Comparison of ENCODE assay signal across 8 cellular contexts in the genomic region with DNA sequence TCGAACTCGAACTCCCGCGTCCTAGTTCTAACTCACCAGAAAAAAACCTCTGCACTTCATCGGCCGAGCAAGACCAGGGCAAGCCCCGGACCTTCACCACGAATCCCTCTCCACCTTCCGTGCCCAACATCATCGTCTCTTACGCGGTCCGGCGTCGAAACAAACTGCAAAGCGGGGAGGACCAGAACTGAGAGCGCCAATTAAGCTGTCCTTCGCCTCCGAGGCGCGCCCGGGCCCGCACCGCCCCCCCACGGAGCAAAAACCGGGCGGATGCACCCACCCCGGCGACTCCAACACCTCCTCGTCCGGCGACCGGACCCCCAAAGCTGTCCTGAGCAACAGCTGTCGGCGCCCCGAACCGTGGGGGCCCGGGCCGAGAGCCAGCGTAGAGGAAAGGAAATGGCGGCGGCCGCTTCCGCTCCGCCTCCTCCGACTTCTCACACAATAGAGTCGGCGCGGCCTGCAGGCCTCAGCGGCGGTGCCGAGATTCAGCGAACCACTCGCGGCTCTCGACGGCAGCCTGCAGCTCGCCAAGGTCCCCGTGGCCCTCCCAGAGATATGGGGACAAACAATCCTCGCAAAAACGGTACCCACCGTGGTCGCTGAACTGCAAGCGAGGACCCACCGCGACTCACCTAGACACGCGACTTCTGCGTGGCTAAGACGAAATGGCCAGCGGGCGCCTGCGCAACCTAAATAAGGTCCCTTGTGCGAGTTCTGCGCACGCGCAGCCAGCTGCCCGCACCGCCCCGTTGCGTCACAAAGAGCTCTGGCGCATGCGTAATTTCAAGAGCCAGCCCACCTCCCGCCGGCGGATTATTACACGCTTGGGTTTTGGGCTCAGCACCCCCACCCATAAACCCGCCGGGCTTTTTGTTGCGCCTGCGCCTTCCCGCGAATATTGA. TPM values are rescaled to one million over a fixed set of nuclear protein-coding genes. Genes with fewer than 3 reads are reported as not detected.
DNase-seq lines count a peak whose midpoint lies in the region; ATAC-seq, FAIRE-seq and TF ChIP-seq lines count a peak whose summit lies in the region.

A gene with protein sequence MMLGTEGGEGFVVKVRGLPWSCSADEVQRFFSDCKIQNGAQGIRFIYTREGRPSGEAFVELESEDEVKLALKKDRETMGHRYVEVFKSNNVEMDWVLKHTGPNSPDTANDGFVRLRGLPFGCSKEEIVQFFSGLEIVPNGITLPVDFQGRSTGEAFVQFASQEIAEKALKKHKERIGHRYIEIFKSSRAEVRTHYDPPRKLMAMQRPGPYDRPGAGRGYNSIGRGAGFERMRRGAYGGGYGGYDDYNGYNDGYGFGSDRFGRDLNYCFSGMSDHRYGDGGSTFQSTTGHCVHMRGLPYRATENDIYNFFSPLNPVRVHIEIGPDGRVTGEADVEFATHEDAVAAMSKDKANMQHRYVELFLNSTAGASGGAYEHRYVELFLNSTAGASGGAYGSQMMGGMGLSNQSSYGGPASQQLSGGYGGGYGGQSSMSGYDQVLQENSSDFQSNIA (minus strand): TSS at position 671 of the 905 bp plus-strand sequence. CDS start 538 bp downstream, at position 133.

- no peak within 1 kb of the TSS for H2AFZ ChIP-seq in HepG2 (ENCODE audit: low read length)

- peaks cover 49% of the 10 kb centered on the region for H4K20me1 ChIP-seq in HepG2 (ENCODE audit: insufficient read depth, low read length)

- DNase-seq in C1 segment of cervical spinal cord (lab: John Stamatoyannopoulos, UW) (peak; percentile 85 to 99 (median 97)), NCI-H748 treated with DMSO at 0.1 percent for 48 hours (lab: John Stamatoyannopoulos, UW) (peak; percentile 98), dermis blood vessel endothelial cell (peak; percentile 99), HepG2 (ENCODE audit: low spot score) (peak; percentile 97)
- DNase-seq in activated CD4-positive, alpha-beta T cell treated with anti-CD3 and anti-CD28 coated beads, Interleukin-2, amount 50 U/mL, for 24 hours (ENCODE audit: low read depth in 1 of 2, low spot score in 1 of 2): peak; percentile 95 to 99
- peak; percentile 96 for DNase-seq in stimulated activated CD4-positive, alpha-beta T cell treated with anti-CD3 and anti-CD28 coated beads, Interleukin-4, amount 100 ng/mL, for 1 hour

- H3K4me2 ChIP-seq in HepG2 (ENCODE audit: low read depth, low read length): peak within 1 kb of the TSS; percentile 99

- FAIRE-seq in HepG2 (lab: Jason Lieb, UNC): peak; percentile 84

- ATAC-seq in GM19372 (IDR thresholded peaks at IDR 0.05; ENCODE audit: low read depth, unreplicated experiment): peak; percentile 72
- peak; percentile 42 for ATAC-seq in HG03558 (IDR thresholded peaks at IDR 0.05; ENCODE audit: extremely low read depth, unreplicated experiment)
- ATAC-seq in HepG2: peak; percentile 62

- WGBS in HepG2 (ENCODE audit: low lambda C conversion rate): 0% methylated on average over 14 of the region's 93 CpGs

- intact Hi-C loops in HepG2 (cut with micrococcal nuclease; ENCODE audit: unreplicated experiment): loop anchor here (5.0 kb wide), 1 partner anchor 74 kb away; a partner anchor contains a TSS

- in situ Hi-C loops in HepG2 (cut with HindIII; ENCODE audit: extremely low pct_ligation_motif_present, low pct_unique_long_range_greater_than_20kb): no loop called here

- peak; percentile 46 for TF ChIP-seq RAD21 in HepG2 (CRISPR knock-in tag; IDR thresholded peaks at IDR 0.05)

- TF ChIP-seq CTCF in HepG2 (CRISPR knock-in tag; IDR thresholded peaks at IDR 0.05): peak; percentile 2

- POLR2A ChIA-PET in HepG2 (lab: Yijun Ruan, JAX): interaction anchor here (0.6 to 3.7 kb wide), 43 partner anchors 9 to 1621 kb away, joined by 3 to 102 read pairs (median 6); a partner anchor contains a TSS

- H3K27me3 ChIP-seq in HepG2 (ENCODE audit: control insufficient read depth in 1 of 2, insufficient read depth in 2 of 2, low read length in 2 of 2): no peaks in the 10 kb centered on the region; a peak in 1 of 5 replicates

- H3K4me3 ChIP-seq in HepG2 (replicated peaks in 1 of 3; ENCODE audit: insufficient read depth in 1 of 3, low read depth in 2 of 3, low read length in 3 of 3): peak within 1 kb of the TSS; percentile 96 to 99 (median 97)

- TF ChIP-seq POLR2A in HepG2 (IDR thresholded peaks at IDR 0.05; ENCODE audit: insufficient read depth in 1 of 2, low read depth in 2 of 2, low read length in 2 of 2): peak; percentile 100

- no peaks in the 10 kb centered on the region for H3K9me3 ChIP-seq in HepG2 (ENCODE audit: low read length)

- TF ChIP-seq EP300 in HepG2 (IDR thresholded peaks at IDR 0.05; ENCODE audit: low read depth in 2 of 2, low read length in 2 of 2): no peak
- TF ChIP-seq EP300 in HepG2 (CRISPR knock-in tag; IDR thresholded peaks at IDR 0.05; ENCODE audit: borderline replicate concordance): no peak

- H3K27ac ChIP-seq in HepG2 (ENCODE audit: extremely low read length, insufficient read depth, low read length): peak within 1 kb of the TSS; percentile 97

- peaks cover 6 to 29% of the 10 kb centered on the region in 2 experiments for H3K36me3 ChIP-seq in HepG2 (replicated peaks in 1 of 2; ENCODE audit: control insufficient read depth in 1 of 2, insufficient read depth in 2 of 2, low read length in 2 of 2)

- peaks cover 51% of the 10 kb centered on the region for H3K4me1 ChIP-seq in HepG2 (ENCODE audit: insufficient read depth, low read length)

- BruUV-seq in HepG2 (replicated peaks; lab: Mats Ljungman, UMichigan): TSS peak; percentile 22

- H3K9ac ChIP-seq in HepG2 (ENCODE audit: insufficient read depth, low read depth, low read length): peak within 1 kb of the TSS; percentile 98

- H3K79me2 ChIP-seq in HepG2 (ENCODE audit: insufficient read depth, low read length): peaks cover 57% of the 10 kb centered on the region

- CTCF ChIA-PET in HepG2 (lab: Yijun Ruan, JAX; ENCODE audit: low intra/inter-chr PET ratio, low total read pairs): no interaction called here

TF ChIP-seq in HepG2, 621 proteins besides CTCF, POLR2A, EP300 and RAD21 (continues in another document):
- TF ChIP-seq BRCA1 (CRISPR knock-in tag; IDR thresholded peaks at IDR 0.05) (peak; percentile 95; the same call in 1 of the 2 replicates), ZNF614 (CRISPR knock-in tag; IDR thresholded peaks at IDR 0.05; ENCODE audit: borderline replicate concordance) (no peak; the same call in 1 of the 2 replicates), DR1 (CRISPR knock-in tag; IDR thresholded peaks at IDR 0.05) (peak; percentile 100), ZNF788 (CRISPR knock-in tag; IDR thresholded peaks at IDR 0.05; ENCODE audit: borderline replicate concordance) (peak; percentile 60; the same call in 1 of the 2 replicates), YEATS4 (CRISPR knock-in tag; IDR thresholded peaks at IDR 0.05; ENCODE audit: borderline replicate concordance) (peak; percentile 92), ZBTB1 (CRISPR knock-in tag; IDR thresholded peaks at IDR 0.05; ENCODE audit: borderline replicate concordance) (no peak), DNMT3B (CRISPR knock-in tag; conservative IDR thresholded peaks at IDR 0.05) (no peak), ATF7-NPFF (CRISPR knock-in tag; IDR thresholded peaks at IDR 0.05; ENCODE audit: low read depth) (no peak; the same call in none of the 2 replicates), ZKSCAN1 (IDR thresholded peaks at IDR 0.05; ENCODE audit: low read length) (peak; percentile 63; the same call in 1 of the 2 replicates)
- TF ChIP-seq, protein P1, sequence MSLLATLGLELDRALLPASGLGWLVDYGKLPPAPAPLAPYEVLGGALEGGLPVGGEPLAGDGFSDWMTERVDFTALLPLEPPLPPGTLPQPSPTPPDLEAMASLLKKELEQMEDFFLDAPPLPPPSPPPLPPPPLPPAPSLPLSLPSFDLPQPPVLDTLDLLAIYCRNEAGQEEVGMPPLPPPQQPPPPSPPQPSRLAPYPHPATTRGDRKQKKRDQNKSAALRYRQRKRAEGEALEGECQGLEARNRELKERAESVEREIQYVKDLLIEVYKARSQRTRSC (CRISPR knock-in tag; IDR thresholded peaks at IDR 0.05; ENCODE audit: low read depth): 0 out of 2 replicates have a peak, but pooled peaks have one; percentile 17
- TF ChIP-seq, protein P2, sequence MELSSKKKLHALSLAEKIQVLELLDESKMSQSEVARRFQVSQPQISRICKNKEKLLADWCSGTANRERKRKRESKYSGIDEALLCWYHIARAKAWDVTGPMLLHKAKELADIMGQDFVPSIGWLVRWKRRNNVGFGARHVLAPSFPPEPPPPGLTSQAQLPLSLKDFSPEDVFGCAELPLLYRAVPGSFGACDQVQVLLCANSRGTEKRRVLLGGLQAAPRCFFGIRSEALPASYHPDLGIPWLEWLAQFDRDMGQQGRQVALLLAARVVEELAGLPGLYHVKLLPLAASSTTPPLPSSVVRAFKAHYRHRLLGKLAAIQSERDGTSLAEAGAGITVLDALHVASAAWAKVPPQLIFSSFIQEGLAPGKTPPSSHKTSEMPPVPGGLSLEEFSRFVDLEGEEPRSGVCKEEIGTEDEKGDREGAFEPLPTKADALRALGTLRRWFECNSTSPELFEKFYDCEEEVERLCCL (CRISPR knock-in tag; IDR thresholded peaks at IDR 0.05; ENCODE audit: borderline replicate concordance): no peak

RNA-seq across cellular contexts. Expression of the gene that starts here (rescaled TPM):
- 656 and 803 TPM in 2 replicates for total RNA-seq in dermis blood vessel endothelial cell
- total RNA-seq in HepG2 (2016; rRNA removed; fragmentation: Illumina TruSeq; extraction: Trizol): 807 and 1,064 TPM in 2 replicates
- 62.0 and 74.9 TPM in 2 replicates for total RNA-seq in HepG2 (2016; cell fraction: cytosol; rRNA removed; fragmentation: Illumina TruSeq; extraction: Trizol; ENCODE audit: low read depth)
- total RNA-seq in HepG2 (2016; cell fraction: insoluble cytoplasmic fraction; rRNA removed; fragmentation: Illumina TruSeq; extraction: Trizol): 774 and 1,069 TPM in 2 replicates
- 140 and 164 TPM in 2 replicates for total RNA-seq in HepG2 (2016; cell fraction: membrane; rRNA removed; fragmentation: Illumina TruSeq; extraction: Trizol)
- total RNA-seq in HepG2 (2016; cell fraction: nucleus; rRNA removed; fragmentation: Illumina TruSeq; extraction: Trizol): 1,562 and 1,725 TPM in 2 replicates
- polyA plus RNA-seq in HepG2 (2011; rRNA removed): 329 and 382 TPM in 2 replicates
- 90.5 and 96.7 TPM in 2 replicates for polyA plus RNA-seq in HepG2 (2011; cell fraction: cytosol; rRNA removed)
- 1,180 and 1,349 TPM in 2 replicates for polyA plus RNA-seq in HepG2 (2011; cell fraction: nucleus; rRNA removed)
- polyA plus RNA-seq in HepG2 (2012): 483 and 590 TPM in 2 replicates
- polyA plus RNA-seq in HepG2 (2016; cell fraction: cytosol; fragmentation: Illumina TruSeq; extraction: Trizol; ENCODE audit: low read depth): 35.6 TPM in 2 replicates
- 527 and 548 TPM in 2 replicates for polyA plus RNA-seq in HepG2 (2016; cell fraction: insoluble cytoplasmic fraction; fragmentation: Illumina TruSeq; extraction: Trizol; ENCODE audit: low read depth)
- 79.3 and 80.3 TPM in 2 replicates for polyA plus RNA-seq in HepG2 (2016; cell fraction: membrane; fragmentation: Illumina TruSeq; extraction: Trizol; ENCODE audit: low read depth)
- 2,398 and 2,412 TPM in 2 replicates for polyA plus RNA-seq in HepG2 (2016; cell fraction: nucleus; fragmentation: Illumina TruSeq; extraction: Trizol; ENCODE audit: insufficient read depth, low read depth)
- 416 and 431 TPM in 2 replicates for polyA minus RNA-seq in HepG2 (2011; rRNA and poly(A)+ RNA removed; ENCODE audit: low replicate concordance)
- polyA minus RNA-seq in HepG2 (2011; cell fraction: cytosol; rRNA and poly(A)+ RNA removed): 259 and 342 TPM in 2 replicates
- 3,243 and 3,756 TPM in 2 replicates for polyA minus RNA-seq in HepG2 (2011; cell fraction: nucleus; rRNA and poly(A)+ RNA removed)

Comparison
In these comparisons a context has a peak if more than half of its experiments do, and no peak if none do; other contexts are left out.
1. Peak in every context shown above with its lines: DNase-seq, ATAC-seq, H3K4me3 ChIP-seq and H3K27ac ChIP-seq.